ENCODE assay signal across 19 cellular contexts in the genomic region with DNA sequence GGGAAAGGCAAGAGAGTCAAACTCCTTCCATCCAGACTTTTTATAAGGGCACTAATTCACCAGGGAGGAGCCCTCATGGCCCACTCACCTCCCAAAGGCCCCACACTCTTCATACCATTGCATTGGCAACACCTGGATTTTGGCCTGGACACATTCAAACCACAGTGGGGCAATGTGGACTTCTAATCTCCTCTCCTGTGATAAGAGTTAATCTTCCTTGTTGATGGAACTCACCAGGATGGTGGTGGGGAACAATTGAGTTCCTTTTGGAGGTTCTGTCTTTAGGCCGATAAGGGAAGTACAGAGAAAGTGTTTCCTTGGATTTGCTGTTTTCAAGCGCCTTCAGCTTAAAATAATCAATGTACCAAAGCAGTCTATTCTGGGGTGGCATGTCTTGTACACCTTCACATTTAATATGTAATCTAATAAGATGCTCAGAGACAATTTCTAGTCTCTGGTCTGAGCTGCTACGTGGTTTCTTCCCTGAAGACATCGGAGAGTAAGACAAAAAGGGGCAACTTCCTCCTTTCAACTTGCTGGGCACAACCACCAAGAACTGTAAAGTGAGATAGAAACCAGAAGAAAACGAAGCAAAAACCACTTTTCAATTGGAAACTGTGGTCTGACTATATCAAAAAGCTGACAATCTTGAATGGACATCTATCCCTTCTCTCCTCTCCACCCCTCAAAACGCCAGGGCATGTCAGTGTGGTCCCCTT.
DNase-seq lines count a peak whose midpoint lies in the region; ATAC-seq and TF ChIP-seq lines count a peak whose summit lies in the region.
"Had no signal": no experiment of that assay in that cellular context is flagged by ENCODE, and none has a peak within 500 bp of the region (broad histone marks: within the 10 kb centered on the region; RNA-seq: fewer than 3 reads in every experiment).

No MANE protein-coding gene starts in this region.

- H3K9me3 ChIP-seq in suprapubic skin: no peaks in the 10 kb centered on the region
- H3K9me3 ChIP-seq: gastrocnemius medialis, pancreas, upper lobe of left lung had no signal

- no peaks in the 10 kb centered on the region for H3K27me3 Mint-ChIP-seq in stimulated activated naive B cell treated with anti-CD40 and anti-IgM and Interleukin-4, amounts not matched to agents 10 μg/mL and 1 μg/mL and 100 μg/mL, for 72 hours
- H3K27me3 Mint-ChIP-seq: CD4-positive, alpha-beta T cell had no signal

- H3K36me3 Mint-ChIP-seq in stimulated activated naive B cell treated with anti-CD40 and anti-IgM and Interleukin-4, amounts not matched to agents 10 μg/mL and 1 μg/mL and 100 μg/mL, for 72 hours: peaks cover 11 to 30% of the 10 kb centered on the region in 2 donors

- H3K4me1 ChIP-seq in suprapubic skin: peaks cover 3% of the 10 kb centered on the region
- H3K4me1 ChIP-seq: gastrocnemius medialis, pancreas, upper lobe of left lung had no signal

- H3K27me3 ChIP-seq in suprapubic skin: no peaks in the 10 kb centered on the region
- H3K27me3 ChIP-seq: pancreas, upper lobe of left lung had no signal

- H3K9me3 Mint-ChIP-seq in stimulated activated naive B cell treated with anti-CD40 and anti-IgM and Interleukin-4, amounts not matched to agents 10 μg/mL and 1 μg/mL and 100 μg/mL, for 72 hours: peaks cover 0 to 3% of the 10 kb centered on the region in 2 donors
- H3K9me3 Mint-ChIP-seq: CD4-positive, alpha-beta T cell; GM23338 had no signal

- H3K4me1 Mint-ChIP-seq in stimulated activated naive B cell treated with anti-CD40 and anti-IgM and Interleukin-4, amounts not matched to agents 10 μg/mL and 1 μg/mL and 100 μg/mL, for 72 hours: peaks cover 36 to 70% of the 10 kb centered on the region in 2 donors

- DNase-seq in SIG-M5 treated with dmso at 0.1 percent for 504 hours (lab: John Stamatoyannopoulos, UW; ENCODE audit: unreplicated experiment) (peak; percentile 58), SIG-M5 (lab: John Stamatoyannopoulos, UW) (no peak), Kasumi-1 (lab: John Stamatoyannopoulos, UW) (peak; percentile 40 to 47), SKM-1 treated with dmso at 0.1 percent for 144 hours (lab: John Stamatoyannopoulos, UW; ENCODE audit: unreplicated experiment) (peak; percentile 11), suprapubic skin (ENCODE audit: low spot score in 2 of 2) (no peak)
- DNase-seq in stimulated activated naive B cell treated with anti-CD40 and anti-IgM and Interleukin-4, amounts not matched to agents 10 μg/mL and 1 μg/mL and 100 μg/mL, for 72 hours: no peak
- DNase-seq: activated CD4-positive, alpha-beta T cell treated with anti-CD3 and anti-CD28 coated beads for 1 hour; CD4-positive, alpha-beta T cell; gastrocnemius medialis; left ventricle myocardium superior; NCI-H2107; NCI-H774; pancreas; T-helper 2 cell; upper lobe of left lung had no signal

- TF ChIP-seq EP300 in suprapubic skin (IDR thresholded peaks at IDR 0.05): no peak

- H3K4me3 Mint-ChIP-seq in stimulated activated naive B cell treated with anti-CD40 and anti-IgM and Interleukin-4, amounts not matched to agents 10 μg/mL and 1 μg/mL and 100 μg/mL, for 72 hours: peak overlapping the region; percentile 47 to 48
- H3K4me3 Mint-ChIP-seq: CD4-positive, alpha-beta T cell; GM23338 had no signal

- TF ChIP-seq CTCF in suprapubic skin (IDR thresholded peaks at IDR 0.05): no peak

- no peak for TF ChIP-seq POLR2A in suprapubic skin (IDR thresholded peaks at IDR 0.05)

- peak; percentile 85 to 91 for ATAC-seq in stimulated activated naive B cell treated with anti-CD40 and anti-IgM and Interleukin-4, amounts not matched to agents 10 μg/mL and 1 μg/mL and 100 μg/mL, for 72 hours (replicated peaks)
- ATAC-seq in HG03460 (IDR thresholded peaks at IDR 0.05; ENCODE audit: unreplicated experiment) (no peak), GM21576 (IDR thresholded peaks at IDR 0.05; ENCODE audit: unreplicated experiment) (no peak)
- ATAC-seq: gastrocnemius medialis, GM23338, left ventricle myocardium superior, pancreas had no signal

- 85% methylated on average over 6 of the region's 6 CpGs for WGBS in suprapubic skin

- H3K4me3 ChIP-seq in suprapubic skin: no peak overlapping the region
- H3K4me3 ChIP-seq: gastrocnemius medialis, GM23338, pancreas, skin epidermis, upper lobe of left lung had no signal

- no peak overlapping the region for H3K27ac ChIP-seq in suprapubic skin
- H3K27ac ChIP-seq: gastrocnemius medialis, pancreas, skin epidermis, upper lobe of left lung had no signal

- H3K36me3 ChIP-seq in suprapubic skin: no peaks in the 10 kb centered on the region
- H3K36me3 ChIP-seq: gastrocnemius medialis, pancreas, upper lobe of left lung had no signal

- peak overlapping the region; percentile 90 for H3K27ac Mint-ChIP-seq in stimulated activated naive B cell treated with anti-CD40 and anti-IgM and Interleukin-4, amounts not matched to agents 10 μg/mL and 1 μg/mL and 100 μg/mL, for 72 hours
- H3K27ac Mint-ChIP-seq: CD4-positive, alpha-beta T cell; GM23338 had no signal

Comparison
In these comparisons a context has a peak if more than half of its experiments do, and no peak if none do; other contexts are left out.
1. DNase-seq: peak in SIG-M5 treated with dmso at 0.1 percent for 504 hours (single experiment), Kasumi-1 (2 of 2) and SKM-1 treated with dmso at 0.1 percent for 144 hours (single experiment); none in SIG-M5 (single experiment), stimulated activated naive B cell treated with anti-CD40 and anti-IgM and Interleukin-4, amounts not matched to agents 10 μg/mL and 1 μg/mL and 100 μg/mL, for 72 hours (single experiment) and suprapubic skin (0 of 2).
2. ATAC-seq: peak in stimulated activated naive B cell treated with anti-CD40 and anti-IgM and Interleukin-4, amounts not matched to agents 10 μg/mL and 1 μg/mL and 100 μg/mL, for 72 hours (2 of 2); none in HG03460 (single experiment) and GM21576 (single experiment).